In genomic region chr7:134084488-134085144, GRCh38 we compare ENCODE assay signal across 13 cellular contexts.
A peak's percentile ranks its signal among the peaks of the same experiment; 100 is the strongest.
DNase-seq lines count a peak whose midpoint lies in the region; ATAC-seq, FAIRE-seq and TF ChIP-seq lines count a peak whose summit lies in the region.
"Had no signal": no experiment of that assay in that cellular context is flagged by ENCODE, and none has a peak within 500 bp of the region (broad histone marks: within the 10 kb centered on the region; RNA-seq: fewer than 3 reads in every experiment).

No MANE protein-coding gene starts in this region.

- TF ChIP-seq CTCF in foreskin fibroblast (IDR thresholded peaks at IDR 0.05; ENCODE audit: low read depth, low read length): no peak

- peak; percentile 57 for ATAC-seq in HG02870 (IDR thresholded peaks at IDR 0.05; ENCODE audit: unreplicated experiment)
- no peak for ATAC-seq in HG03439 (IDR thresholded peaks at IDR 0.05; ENCODE audit: unreplicated experiment)
- ATAC-seq: natural killer cell treated with Interleukin-12 subunit alpha and Interleukin-12 subunit beta and Interleukin-15 and Interleukin-18, amount 100 ng/mL, for 72 hours had no signal

- DNase-seq in GM18507 (ENCODE audit: extremely low spot score, insufficient read length, low read depth) (no peak), NOMO-1 treated with dmso at 0.1 percent for 144 hours (lab: John Stamatoyannopoulos, UW; ENCODE audit: unreplicated experiment) (peak; percentile 54), medulla oblongata (ENCODE audit: extremely low spot score) (peak; percentile 32), DMS153 treated with DMSO at 0.1 percent for 48 hours (lab: John Stamatoyannopoulos, UW; ENCODE audit: unreplicated experiment) (no peak), foreskin fibroblast (no peak)
- no peak for DNase-seq in activated CD4-positive, alpha-beta T cell treated with anti-CD3 and anti-CD28 coated beads, Interleukin-2, amount 50 U/mL, for 4 hours
- DNase-seq: activated CD4-positive, CD25-positive, alpha-beta regulatory T cell; activated naive CD4-positive, alpha-beta T cell treated with anti-CD3 and anti-CD28 coated beads, Interleukin-2, amount 10 ng/mL, durations not matched to agents 7 days and 5 days; transverse colon had no signal

- peak; percentile 47 for FAIRE-seq in GM18507 (lab: Jason Lieb, UNC)

- H3K4me3 ChIP-seq in foreskin fibroblast (ENCODE audit: low read depth in 1 of 2, low read length in 2 of 2): no peak overlapping the region
- H3K4me3 ChIP-seq: dorsolateral prefrontal cortex, transverse colon had no signal

Comparison
In these comparisons a context has a peak if more than half of its experiments do, and no peak if none do; other contexts are left out.
1. DNase-seq: peak in NOMO-1 treated with dmso at 0.1 percent for 144 hours (single experiment) and medulla oblongata (single experiment); none in GM18507 (single experiment), activated CD4-positive, alpha-beta T cell treated with anti-CD3 and anti-CD28 coated beads, Interleukin-2, amount 50 U/mL, for 4 hours (0 of 2), DMS153 treated with DMSO at 0.1 percent for 48 hours (single experiment) and foreskin fibroblast (0 of 2).